ENCODE assay signal across 1 cellular context in genomic region chr19:40751065-40751923, GRCh38.
TF ChIP-seq lines count a peak whose summit lies in the region.

Gene SNRPA, plus strand, starts transcription at chr19:40751203. Its CDS starts 206 bp downstream, at chr19:40751409.

TF ChIP-seq in K562, 482 proteins besides CTCF, POLR2A, EP300 and RAD21 (continued from another document and continues in another):
- TF ChIP-seq PBX2 (CRISPR knock-in tag; IDR thresholded peaks at IDR 0.05; ENCODE audit: low read depth) (no peak), PBX2 (tag; conservative IDR thresholded peaks at IDR 0.05; ENCODE audit: low read depth) (no peak), SIRT6 (IDR thresholded peaks at IDR 0.05; ENCODE audit: low read depth, low read length) (no peak), ZNF282 (CRISPR knock-in tag; IDR thresholded peaks at IDR 0.05) (no peak), ZBED1 (IDR thresholded peaks at IDR 0.05) (no peak; the same call in 1 of the 2 replicates), ETV6 (IDR thresholded peaks at IDR 0.05; ENCODE audit: borderline replicate concordance in 1 of 2, low read depth in 2 of 2, low read length in 1 of 2) (no peak), ETV6 (CRISPR knock-in tag; IDR thresholded peaks at IDR 0.05; ENCODE audit: borderline replicate concordance) (no peak), E2F8 (IDR thresholded peaks at IDR 0.05; ENCODE audit: low read depth, partially characterized antibody) (no peak), THRAP3 (IDR thresholded peaks at IDR 0.05; ENCODE audit: borderline replicate concordance) (peak; percentile 64), ZNF41 (CRISPR knock-in tag; conservative IDR thresholded peaks at IDR 0.05) (no peak), ZNF133 (CRISPR knock-in tag; IDR thresholded peaks at IDR 0.05) (no peak), MEF2A (IDR thresholded peaks at IDR 0.05; ENCODE audit: control insufficient read depth, low read depth, low read length) (no peak), RCOR1 (IDR thresholded peaks at IDR 0.05; ENCODE audit: borderline replicate concordance in 1 of 2, low read depth in 2 of 2, low read length in 2 of 2) (no peak), BRD9 (IDR thresholded peaks at IDR 0.05; ENCODE audit: low read depth, partially characterized antibody) (peak; percentile 33), SMARCC2 (IDR thresholded peaks at IDR 0.05; ENCODE audit: low read depth) (no peak), ZNF766 (CRISPR knock-in tag; conservative IDR thresholded peaks at IDR 0.05) (no peak), TRIM25 (IDR thresholded peaks at IDR 0.05; ENCODE audit: borderline replicate concordance) (no peak), ZNF75A (CRISPR knock-in tag; IDR thresholded peaks at IDR 0.05) (no peak), MAFK (IDR thresholded peaks at IDR 0.05; ENCODE audit: low read length) (0 out of 2 replicates have a peak, but pooled peaks have one; percentile 15), NFRKB (IDR thresholded peaks at IDR 0.05; ENCODE audit: low read depth) (peak; percentile 63), E2F3 (CRISPR knock-in tag; IDR thresholded peaks at IDR 0.05) (no peak), SUPT5H (IDR thresholded peaks at IDR 0.05) (peak; percentile 85; the same call in 1 of the 2 replicates), NR2C2 (CRISPR knock-in tag; IDR thresholded peaks at IDR 0.05) (peak; percentile 88), NR2C2 (tag; IDR thresholded peaks at IDR 0.05) (peak; percentile 96), TOE1 (IDR thresholded peaks at IDR 0.05; ENCODE audit: borderline replicate concordance) (no peak; the same call in 1 of the 2 replicates), TOE1 (CRISPR knock-in tag; IDR thresholded peaks at IDR 0.05; ENCODE audit: borderline replicate concordance, low read depth) (peak; percentile 90; the same call in 1 of the 2 replicates), ZNF124 (CRISPR knock-in tag; IDR thresholded peaks at IDR 0.05) (no peak), HMBOX1 (IDR thresholded peaks at IDR 0.05) (no peak), LARP7 (IDR thresholded peaks at IDR 0.05) (no peak), BMI1 (IDR thresholded peaks at IDR 0.05; ENCODE audit: low read length) (no peak), MXI1 (IDR thresholded peaks at IDR 0.05; ENCODE audit: low read depth, low read length) (peak; percentile 76; the same call in 1 of the 2 replicates), HDAC8 (tag; IDR thresholded peaks at IDR 0.05) (no peak), ZNF224 (CRISPR knock-in tag; IDR thresholded peaks at IDR 0.05) (0 out of 2 replicates have a peak, but pooled peaks have one; percentile 48), DPF2 (IDR thresholded peaks at IDR 0.05) (0 out of 2 replicates have a peak, but pooled peaks have one; percentile 28), CHCHD3 (CRISPR knock-in tag; IDR thresholded peaks at IDR 0.05) (no peak), THAP7 (CRISPR knock-in tag; IDR thresholded peaks at IDR 0.05) (no peak), ATF3 (IDR thresholded peaks at IDR 0.05) (no peak), ATF3 (CRISPR knock-in tag; conservative IDR thresholded peaks at IDR 0.05) (no peak; the same call in 1 of the 2 replicates), ZNF175 (CRISPR knock-in tag; IDR thresholded peaks at IDR 0.05; ENCODE audit: low read depth) (no peak), POLR2AphosphoS5 (IDR thresholded peaks at IDR 0.05; ENCODE audit: control insufficient read depth, insufficient read depth, low read depth, low read length) (peak; percentile 85), TCF7 (IDR thresholded peaks at IDR 0.05; ENCODE audit: borderline replicate concordance) (no peak), SETDB1 (IDR thresholded peaks at IDR 0.05; ENCODE audit: low read length) (no peak)
- TF ChIP-seq, protein P1, sequence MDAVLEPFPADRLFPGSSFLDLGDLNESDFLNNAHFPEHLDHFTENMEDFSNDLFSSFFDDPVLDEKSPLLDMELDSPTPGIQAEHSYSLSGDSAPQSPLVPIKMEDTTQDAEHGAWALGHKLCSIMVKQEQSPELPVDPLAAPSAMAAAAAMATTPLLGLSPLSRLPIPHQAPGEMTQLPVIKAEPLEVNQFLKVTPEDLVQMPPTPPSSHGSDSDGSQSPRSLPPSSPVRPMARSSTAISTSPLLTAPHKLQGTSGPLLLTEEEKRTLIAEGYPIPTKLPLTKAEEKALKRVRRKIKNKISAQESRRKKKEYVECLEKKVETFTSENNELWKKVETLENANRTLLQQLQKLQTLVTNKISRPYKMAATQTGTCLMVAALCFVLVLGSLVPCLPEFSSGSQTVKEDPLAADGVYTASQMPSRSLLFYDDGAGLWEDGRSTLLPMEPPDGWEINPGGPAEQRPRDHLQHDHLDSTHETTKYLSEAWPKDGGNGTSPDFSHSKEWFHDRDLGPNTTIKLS (IDR thresholded peaks at IDR 0.05; ENCODE audit: borderline replicate concordance, low read depth): peak; percentile 40; the same call in 1 of the 2 replicates
- TF ChIP-seq, protein P2, sequence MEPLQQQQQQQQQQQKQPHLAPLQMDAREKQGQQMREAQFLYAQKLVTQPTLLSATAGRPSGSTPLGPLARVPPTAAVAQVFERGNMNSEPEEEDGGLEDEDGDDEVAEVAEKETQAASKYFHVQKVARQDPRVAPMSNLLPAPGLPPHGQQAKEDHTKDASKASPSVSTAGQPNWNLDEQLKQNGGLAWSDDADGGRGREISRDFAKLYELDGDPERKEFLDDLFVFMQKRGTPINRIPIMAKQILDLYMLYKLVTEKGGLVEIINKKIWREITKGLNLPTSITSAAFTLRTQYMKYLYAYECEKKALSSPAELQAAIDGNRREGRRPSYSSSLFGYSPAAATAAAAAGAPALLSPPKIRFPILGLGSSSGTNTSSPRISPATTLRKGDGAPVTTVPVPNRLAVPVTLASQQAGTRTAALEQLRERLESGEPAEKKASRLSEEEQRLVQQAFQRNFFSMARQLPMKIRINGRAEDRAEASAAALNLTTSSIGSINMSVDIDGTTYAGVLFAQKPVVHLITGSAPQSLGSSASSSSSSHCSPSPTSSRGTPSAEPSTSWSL (CRISPR knock-in tag; IDR thresholded peaks at IDR 0.05; ENCODE audit: borderline replicate concordance): no peak
- TF ChIP-seq, protein P3, sequence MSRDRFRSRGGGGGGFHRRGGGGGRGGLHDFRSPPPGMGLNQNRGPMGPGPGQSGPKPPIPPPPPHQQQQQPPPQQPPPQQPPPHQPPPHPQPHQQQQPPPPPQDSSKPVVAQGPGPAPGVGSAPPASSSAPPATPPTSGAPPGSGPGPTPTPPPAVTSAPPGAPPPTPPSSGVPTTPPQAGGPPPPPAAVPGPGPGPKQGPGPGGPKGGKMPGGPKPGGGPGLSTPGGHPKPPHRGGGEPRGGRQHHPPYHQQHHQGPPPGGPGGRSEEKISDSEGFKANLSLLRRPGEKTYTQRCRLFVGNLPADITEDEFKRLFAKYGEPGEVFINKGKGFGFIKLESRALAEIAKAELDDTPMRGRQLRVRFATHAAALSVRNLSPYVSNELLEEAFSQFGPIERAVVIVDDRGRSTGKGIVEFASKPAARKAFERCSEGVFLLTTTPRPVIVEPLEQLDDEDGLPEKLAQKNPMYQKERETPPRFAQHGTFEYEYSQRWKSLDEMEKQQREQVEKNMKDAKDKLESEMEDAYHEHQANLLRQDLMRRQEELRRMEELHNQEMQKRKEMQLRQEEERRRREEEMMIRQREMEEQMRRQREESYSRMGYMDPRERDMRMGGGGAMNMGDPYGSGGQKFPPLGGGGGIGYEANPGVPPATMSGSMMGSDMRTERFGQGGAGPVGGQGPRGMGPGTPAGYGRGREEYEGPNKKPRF (IDR thresholded peaks at IDR 0.05; ENCODE audit: low read depth, low read length): no peak
- TF ChIP-seq, protein P4, sequence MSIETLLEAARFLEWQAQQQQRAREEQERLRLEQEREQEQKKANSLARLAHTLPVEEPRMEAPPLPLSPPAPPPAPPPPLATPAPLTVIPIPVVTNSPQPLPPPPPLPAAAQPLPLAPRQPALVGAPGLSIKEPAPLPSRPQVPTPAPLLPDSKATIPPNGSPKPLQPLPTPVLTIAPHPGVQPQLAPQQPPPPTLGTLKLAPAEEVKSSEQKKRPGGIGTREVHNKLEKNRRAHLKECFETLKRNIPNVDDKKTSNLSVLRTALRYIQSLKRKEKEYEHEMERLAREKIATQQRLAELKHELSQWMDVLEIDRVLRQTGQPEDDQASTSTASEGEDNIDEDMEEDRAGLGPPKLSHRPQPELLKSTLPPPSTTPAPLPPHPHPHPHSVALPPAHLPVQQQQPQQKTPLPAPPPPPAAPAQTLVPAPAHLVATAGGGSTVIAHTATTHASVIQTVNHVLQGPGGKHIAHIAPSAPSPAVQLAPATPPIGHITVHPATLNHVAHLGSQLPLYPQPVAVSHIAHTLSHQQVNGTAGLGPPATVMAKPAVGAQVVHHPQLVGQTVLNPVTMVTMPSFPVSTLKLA (conservative IDR thresholded peaks at IDR 0.05): peak; percentile 72 to 90; a peak in 3 of 4 replicates
- TF ChIP-seq, protein P5, sequence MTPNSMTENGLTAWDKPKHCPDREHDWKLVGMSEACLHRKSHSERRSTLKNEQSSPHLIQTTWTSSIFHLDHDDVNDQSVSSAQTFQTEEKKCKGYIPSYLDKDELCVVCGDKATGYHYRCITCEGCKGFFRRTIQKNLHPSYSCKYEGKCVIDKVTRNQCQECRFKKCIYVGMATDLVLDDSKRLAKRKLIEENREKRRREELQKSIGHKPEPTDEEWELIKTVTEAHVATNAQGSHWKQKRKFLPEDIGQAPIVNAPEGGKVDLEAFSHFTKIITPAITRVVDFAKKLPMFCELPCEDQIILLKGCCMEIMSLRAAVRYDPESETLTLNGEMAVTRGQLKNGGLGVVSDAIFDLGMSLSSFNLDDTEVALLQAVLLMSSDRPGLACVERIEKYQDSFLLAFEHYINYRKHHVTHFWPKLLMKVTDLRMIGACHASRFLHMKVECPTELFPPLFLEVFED (CRISPR knock-in tag; conservative IDR thresholded peaks at IDR 0.05): no peak
